8 cellular contexts compared by ENCODE assay signal in genomic region chr5:37839441-37840035, GRCh38. TPM values are rescaled to one million over a fixed set of nuclear protein-coding genes. Genes with fewer than 3 reads are reported as not detected.
DNase-seq lines count a peak whose midpoint lies in the region; ATAC-seq and TF ChIP-seq lines count a peak whose summit lies in the region.

No MANE protein-coding gene starts in this region.

- no peak overlapping the region for H3K27ac Mint-ChIP-seq in activated CD8-positive, alpha-beta T cell treated with anti-CD3 and anti-CD28 coated beads for 36 hours

- H3K9ac ChIP-seq in muscle layer of colon (ENCODE audit: low read length) = peak overlapping the region; percentile 93

- no peaks in the 10 kb centered on the region for H3K9me3 Mint-ChIP-seq in activated CD8-positive, alpha-beta T cell treated with anti-CD3 and anti-CD28 coated beads for 36 hours

- H3K27ac ChIP-seq in muscle layer of colon (ENCODE audit: low read depth, low read length) = peak overlapping the region; percentile 94

- no peak for ATAC-seq in activated CD8-positive, alpha-beta T cell treated with anti-CD3 and anti-CD28 coated beads for 36 hours

- intact Hi-C loops in activated CD8-positive, alpha-beta T cell treated with anti-CD3 and anti-CD28 coated beads for 36 hours (cut with micrococcal nuclease) = no loop called here

- no peak overlapping the region for H3K4me3 Mint-ChIP-seq in activated CD8-positive, alpha-beta T cell treated with anti-CD3 and anti-CD28 coated beads for 36 hours

- peaks cover 0 to 7% of the 10 kb centered on the region in 2 donors for H3K27me3 ChIP-seq in muscle layer of colon (ENCODE audit: control insufficient read depth in 1 of 2, insufficient read depth in 2 of 2, low read length in 2 of 2)

- no peaks in the 10 kb centered on the region for H3K36me3 ChIP-seq in muscle layer of colon (ENCODE audit: insufficient read depth, low read length)

- peaks cover 67% of the 10 kb centered on the region for H3K27me3 Mint-ChIP-seq in activated CD8-positive, alpha-beta T cell treated with anti-CD3 and anti-CD28 coated beads for 36 hours

- DNase-seq in DMS153 treated with DMSO at 0.1 percent for 48 hours (lab: John Stamatoyannopoulos, UW; ENCODE audit: unreplicated experiment) (peak; percentile 50), DMS153 (lab: John Stamatoyannopoulos, UW) (no peak), NCI-H446 treated with DMSO at 0.1 percent for 48 hours (lab: John Stamatoyannopoulos, UW) (peak; percentile 48), epithelial cell of proximal tubule (ENCODE audit: low read depth) (no peak), NCI-H1436 (lab: John Stamatoyannopoulos, UW) (no peak)
- DNase-seq in activated CD8-positive, alpha-beta T cell treated with anti-CD3 and anti-CD28 coated beads for 36 hours = no peak
- DNase-seq in activated CD4-positive, alpha-beta T cell treated with anti-CD3 and anti-CD28 coated beads, Interleukin-2, amount 50 U/mL, for 4 hours = no peak

- no peaks in the 10 kb centered on the region for H3K9me3 ChIP-seq in muscle layer of colon (ENCODE audit: low read length)

- CTCF ChIA-PET in activated CD8-positive, alpha-beta T cell treated with anti-CD3 and anti-CD28 coated beads for 36 hours (lab: Charles Lee) = interaction anchor here (1.1 kb wide), 1 partner anchor 353 kb away, joined by 3 read pairs; no protein-coding TSS in a partner anchor

- H3K4me3 ChIP-seq in epithelial cell of proximal tubule (ENCODE audit: low read depth, low read length) (peak overlapping the region; percentile 40), muscle layer of colon (ENCODE audit: low read depth in 1 of 2, low read length in 2 of 2) (peak overlapping the region; percentile 87)

- H3K4me1 Mint-ChIP-seq in activated CD8-positive, alpha-beta T cell treated with anti-CD3 and anti-CD28 coated beads for 36 hours (ENCODE audit: low read depth) = peaks cover 23% of the 10 kb centered on the region

- H3K36me3 Mint-ChIP-seq in activated CD8-positive, alpha-beta T cell treated with anti-CD3 and anti-CD28 coated beads for 36 hours (ENCODE audit: low read depth) = no peaks in the 10 kb centered on the region

- peaks cover 18% of the 10 kb centered on the region for H3K4me1 ChIP-seq in muscle layer of colon (ENCODE audit: insufficient read depth, low read length)

- POLR2A ChIA-PET in activated CD8-positive, alpha-beta T cell treated with anti-CD3 and anti-CD28 coated beads for 36 hours (lab: Charles Lee) = no interaction called here

- no peak for TF ChIP-seq CTCF in epithelial cell of proximal tubule (conservative IDR thresholded peaks at IDR 0.05; ENCODE audit: low read depth, low read length)
- TF ChIP-seq CTCF in activated CD8-positive, alpha-beta T cell treated with anti-CD3 and anti-CD28 coated beads for 36 hours (IDR thresholded peaks at IDR 0.05) = no peak

RNA-seq across cellular contexts. Expression of gene GDNF, which starts 0.3 kb away (rescaled TPM):
- 0.23 TPM in 1 of 2 replicates, not detected in the other for total RNA-seq in epithelial cell of proximal tubule
- not detected for total RNA-seq in activated CD8-positive, alpha-beta T cell treated with anti-CD3 and anti-CD28 coated beads for 36 hours

Comparison
In these comparisons a context has a peak if more than half of its experiments do, and no peak if none do; other contexts are left out.
1. DNase-seq: peak in DMS153 treated with DMSO at 0.1 percent for 48 hours (single experiment) and NCI-H446 treated with DMSO at 0.1 percent for 48 hours (single experiment); none in DMS153 (single experiment), epithelial cell of proximal tubule (single experiment), NCI-H1436 (single experiment), activated CD8-positive, alpha-beta T cell treated with anti-CD3 and anti-CD28 coated beads for 36 hours (single experiment) and activated CD4-positive, alpha-beta T cell treated with anti-CD3 and anti-CD28 coated beads, Interleukin-2, amount 50 U/mL, for 4 hours (0 of 2).